Comparison of ENCODE assay signal across 8 cellular contexts in the genomic region with DNA sequence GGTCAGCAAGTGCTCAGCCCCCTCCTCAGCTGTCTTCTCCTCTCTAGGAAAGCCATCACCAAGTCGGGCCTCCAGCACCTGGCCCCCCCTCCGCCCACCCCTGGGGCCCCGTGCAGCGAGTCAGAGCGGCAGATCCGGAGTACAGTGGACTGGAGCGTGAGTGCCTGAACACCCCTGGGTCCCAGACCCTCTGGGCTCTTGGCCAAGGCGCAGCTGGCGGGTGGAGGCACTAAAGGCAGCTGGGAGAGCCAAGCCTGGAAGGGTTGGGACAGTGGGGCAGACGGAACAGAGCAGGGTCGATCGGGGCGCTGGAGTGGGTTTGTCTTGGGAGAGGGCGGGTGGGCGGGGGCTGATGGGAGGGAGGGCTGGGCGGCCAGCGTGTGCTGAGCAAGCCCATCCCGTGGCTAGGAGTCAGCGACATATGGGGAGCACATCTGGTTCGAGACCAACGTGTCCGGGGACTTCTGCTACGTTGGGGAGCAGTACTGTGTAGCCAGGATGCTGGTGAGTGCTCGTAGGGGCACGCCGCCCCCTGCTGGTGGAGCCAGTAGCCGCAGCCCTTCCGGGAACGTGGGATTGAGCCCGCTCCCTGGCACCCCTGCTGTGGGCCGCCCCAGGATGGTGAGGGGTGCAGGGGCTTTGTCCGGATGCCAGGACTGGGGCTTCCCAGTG. TPM values are rescaled to one million over a fixed set of nuclear protein-coding genes. Genes with fewer than 3 reads are reported as not detected.
A peak's percentile ranks its signal among the peaks of the same experiment; 100 is the strongest.
DNase-seq lines count a peak whose midpoint lies in the region; ATAC-seq and TF ChIP-seq lines count a peak whose summit lies in the region.

No MANE protein-coding gene starts in this region.

- no peak overlapping the region for H3K9ac ChIP-seq in PC-3 (ENCODE audit: low read length)

- no peak overlapping the region for H3K27ac ChIP-seq in PC-3 (ENCODE audit: low read length)

- H3K9me3 ChIP-seq in PC-3 (ENCODE audit: low read length), result no peaks in the 10 kb centered on the region

- H3F3A ChIP-seq in PC-3 (ENCODE audit: low read length, unreplicated experiment), result no peaks in the 10 kb centered on the region

- peak overlapping the region; percentile 46 for H3K4me3 Mint-ChIP-seq in glutamatergic neuron (ENCODE audit: unreplicated experiment)

- intact Hi-C loops in PC-3 (cut with micrococcal nuclease), result loop anchor here (5.0 kb wide), 1 partner anchor 120 kb away; no protein-coding TSS in a partner anchor
- intact Hi-C loops in sciatic nerve (cut with DNase I), result no loop called here

- peak overlapping the region; percentile 79 for H3K27ac Mint-ChIP-seq in glutamatergic neuron (ENCODE audit: unreplicated experiment)

- peaks cover 36% of the 10 kb centered on the region for H3K4me1 Mint-ChIP-seq in glutamatergic neuron (ENCODE audit: low read depth, unreplicated experiment)

- H3K4me2 ChIP-seq in PC-3 (ENCODE audit: low read length), result no peak overlapping the region

- DNase-seq in GM10266 (ENCODE audit: extremely low spot score) (peak; percentile 81), PC-3 (peak; percentile 39), glutamatergic neuron (peak; percentile 86), sciatic nerve (ENCODE audit: low spot score) (peak; percentile 88)
- peak; percentile 64 for DNase-seq in activated effector memory CD4-positive, alpha-beta T cell treated with Interleukin-2 at 50 U/mL for 16 hours

- peak; percentile 92 for TF ChIP-seq CTCF in GM10266 (IDR thresholded peaks at IDR 0.05; ENCODE audit: control insufficient read depth, insufficient read depth, low read depth, missing control alignments)
- peak; percentile 62 for TF ChIP-seq CTCF in PC-3 (conservative IDR thresholded peaks at IDR 0.05; ENCODE audit: low read depth, low read length)
- TF ChIP-seq CTCF in glutamatergic neuron (IDR thresholded peaks at IDR 0.05; ENCODE audit: partially characterized antibody, unreplicated experiment), result peak; percentile 94

- peaks cover 22% of the 10 kb centered on the region for H3K4me1 ChIP-seq in PC-3 (ENCODE audit: insufficient read depth, low read length)

- H3K9me3 Mint-ChIP-seq in glutamatergic neuron (ENCODE audit: unreplicated experiment), result peaks cover 15% of the 10 kb centered on the region

- H3K27me3 ChIP-seq in PC-3 (ENCODE audit: low read length), result no peaks in the 10 kb centered on the region

- CTCF ChIA-PET in PC-3 (lab: Charles Lee), result no interaction called here

- peaks cover 12% of the 10 kb centered on the region for H3K79me2 ChIP-seq in PC-3 (ENCODE audit: low read length)

- no peaks in the 10 kb centered on the region for H3K36me3 Mint-ChIP-seq in glutamatergic neuron (ENCODE audit: unreplicated experiment)

- no peaks in the 10 kb centered on the region for H3K9me2 ChIP-seq in PC-3 (replicated peaks; ENCODE audit: low read length)

- H3K4me3 ChIP-seq in PC-3 (ENCODE audit: low read length), result no peak overlapping the region

- peaks cover 15% of the 10 kb centered on the region for H3K27me3 Mint-ChIP-seq in glutamatergic neuron (ENCODE audit: unreplicated experiment)

- POLR2A ChIA-PET in PC-3 (lab: Charles Lee; ENCODE audit: unreplicated experiment), result no interaction called here

- peaks cover 5% of the 10 kb centered on the region; the same call in 1 of the 2 replicates for H3K36me3 ChIP-seq in PC-3 (ENCODE audit: low read depth, low read length)

- ATAC-seq in HG02642 (IDR thresholded peaks at IDR 0.05; ENCODE audit: poor library complexity, unreplicated experiment) (peak; percentile 47), PC-3 (no peak), sciatic nerve (peak; percentile 84), HG03139 (IDR thresholded peaks at IDR 0.05; ENCODE audit: unreplicated experiment) (no peak), GM21360 (IDR thresholded peaks at IDR 0.05; ENCODE audit: unreplicated experiment) (no peak)

- no peak overlapping the region for H2AFZ ChIP-seq in PC-3 (ENCODE audit: low read length)

- BruUV-seq in PC-3 (replicated peaks; lab: Mats Ljungman, UMichigan), result no TSS peak

- H4K20me1 ChIP-seq in PC-3 (ENCODE audit: low read length), result no peaks in the 10 kb centered on the region

RNA-seq across cellular contexts. Expression of a gene that starts 14.1 kb away (rescaled TPM):
- 184 and 232 TPM in 2 replicates for total RNA-seq in PC-3 (2014; rRNA removed)
- 846 TPM for total RNA-seq in glutamatergic neuron (ENCODE audit: unreplicated experiment)
- total RNA-seq in sciatic nerve, result 92.7 TPM

RNA-seq across cellular contexts. Expression of a gene that starts 20.1 kb away (rescaled TPM):
- total RNA-seq in PC-3 (2014; rRNA removed), result 70.2 and 91.0 TPM in 2 replicates
- 60.9 TPM for total RNA-seq in glutamatergic neuron (ENCODE audit: unreplicated experiment)
- 45.5 TPM for total RNA-seq in sciatic nerve

RNA-seq across cellular contexts. Expression of a gene that starts 24.2 kb away (rescaled TPM):
- total RNA-seq in PC-3 (2014; rRNA removed), result not detected in 2 replicates
- total RNA-seq in glutamatergic neuron (ENCODE audit: unreplicated experiment), result 8.5 TPM
- not detected for total RNA-seq in sciatic nerve

Comparison
In these comparisons a context has a peak if more than half of its experiments do, and no peak if none do; other contexts are left out.
1. ATAC-seq: peak in HG02642 (single experiment) and sciatic nerve (single experiment); none in PC-3 (single experiment), HG03139 (single experiment) and GM21360 (single experiment).
2. Peak in every context shown above with its lines, with median percentiles within 50 percentile points of each other: DNase-seq and CTCF ChIP-seq.